Comparison of ENCODE assay signal across 2 cellular contexts in the genomic region with DNA sequence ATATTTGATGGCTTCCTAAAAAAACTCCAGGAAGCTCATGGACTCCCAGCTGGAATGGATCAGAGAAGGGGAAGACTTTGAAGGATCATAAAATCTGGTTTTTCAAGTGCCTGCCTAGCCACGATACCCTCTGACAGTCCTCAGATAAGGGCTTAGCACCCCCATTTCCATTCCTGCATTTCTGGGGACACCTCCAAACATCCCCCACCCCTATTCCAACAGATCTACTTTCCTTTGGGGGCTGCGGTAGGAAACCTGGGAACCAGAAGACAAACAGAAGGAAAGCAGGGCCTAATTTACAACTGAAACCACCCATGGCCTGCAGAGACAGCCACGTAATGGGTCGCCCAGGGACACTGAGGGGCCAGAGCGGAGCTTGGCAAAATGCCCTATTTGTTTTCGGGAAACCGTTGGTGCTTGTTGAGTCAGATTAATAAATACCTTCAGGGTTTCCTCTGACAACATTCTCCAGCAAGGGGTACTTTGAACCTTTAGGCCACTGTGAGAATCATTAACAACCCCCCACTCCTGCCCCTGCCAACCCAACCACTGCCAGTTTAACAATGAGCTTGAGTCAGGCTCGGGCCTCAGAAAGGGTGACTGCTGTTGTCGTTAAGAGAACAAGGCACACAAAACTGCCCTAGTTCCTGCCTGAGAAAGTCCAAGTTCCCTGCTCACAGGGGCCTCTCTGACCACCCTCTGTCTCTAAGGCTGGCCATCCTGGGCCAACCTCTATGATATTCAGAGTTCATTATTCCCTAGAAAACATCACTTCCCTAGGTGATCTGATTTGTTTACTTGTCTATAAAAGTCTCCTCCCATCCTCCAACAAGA.
TF ChIP-seq lines count a peak whose summit lies in the region.

No MANE protein-coding gene starts in this region.

TF ChIP-seq in HEK293, 187 proteins besides CTCF, POLR2A, EP300 and RAD21 (continued from another document and continues in another):
- TF ChIP-seq YY1 (tag by site-specific recombination; IDR thresholded peaks at IDR 0.05) (no peak), ZNF341 (tag by site-specific recombination; IDR thresholded peaks at IDR 0.05; ENCODE audit: low read depth) (no peak), SCRT1 (tag by site-specific recombination; IDR thresholded peaks at IDR 0.05; ENCODE audit: borderline replicate concordance) (no peak), SP2 (tag by site-specific recombination; IDR thresholded peaks at IDR 0.05) (no peak), TSHZ1 (tag by site-specific recombination; IDR thresholded peaks at IDR 0.05; ENCODE audit: borderline replicate concordance) (no peak; the same call in 1 of the 2 replicates), ZNF223 (tag by site-specific recombination; IDR thresholded peaks at IDR 0.05) (no peak), ZNF404 (tag by site-specific recombination; IDR thresholded peaks at IDR 0.05) (no peak), ZNF473 (tag by site-specific recombination; IDR thresholded peaks at IDR 0.05) (no peak), ZNF664 (tag by site-specific recombination; IDR thresholded peaks at IDR 0.05) (no peak), ZNF488 (tag by site-specific recombination; IDR thresholded peaks at IDR 0.05) (no peak), KLF16 (tag by site-specific recombination; IDR thresholded peaks at IDR 0.05) (no peak), BCL11A (tag by site-specific recombination; IDR thresholded peaks at IDR 0.05; ENCODE audit: low read depth) (0 out of 2 replicates have a peak, but pooled peaks have one; percentile 31), ZNF114 (tag by site-specific recombination; IDR thresholded peaks at IDR 0.05) (no peak), ZNF707 (tag by site-specific recombination; IDR thresholded peaks at IDR 0.05) (no peak), KLF10 (tag by site-specific recombination; IDR thresholded peaks at IDR 0.05) (no peak), ZNF548 (tag by site-specific recombination; IDR thresholded peaks at IDR 0.05) (no peak), ZNF175 (tag by site-specific recombination; IDR thresholded peaks at IDR 0.05) (no peak), ZNF266 (tag by site-specific recombination; IDR thresholded peaks at IDR 0.05; ENCODE audit: low read depth) (no peak), ZSCAN18 (tag by site-specific recombination; IDR thresholded peaks at IDR 0.05) (no peak), ZNF10 (tag by site-specific recombination; IDR thresholded peaks at IDR 0.05) (no peak)
- TF ChIP-seq, protein P1, sequence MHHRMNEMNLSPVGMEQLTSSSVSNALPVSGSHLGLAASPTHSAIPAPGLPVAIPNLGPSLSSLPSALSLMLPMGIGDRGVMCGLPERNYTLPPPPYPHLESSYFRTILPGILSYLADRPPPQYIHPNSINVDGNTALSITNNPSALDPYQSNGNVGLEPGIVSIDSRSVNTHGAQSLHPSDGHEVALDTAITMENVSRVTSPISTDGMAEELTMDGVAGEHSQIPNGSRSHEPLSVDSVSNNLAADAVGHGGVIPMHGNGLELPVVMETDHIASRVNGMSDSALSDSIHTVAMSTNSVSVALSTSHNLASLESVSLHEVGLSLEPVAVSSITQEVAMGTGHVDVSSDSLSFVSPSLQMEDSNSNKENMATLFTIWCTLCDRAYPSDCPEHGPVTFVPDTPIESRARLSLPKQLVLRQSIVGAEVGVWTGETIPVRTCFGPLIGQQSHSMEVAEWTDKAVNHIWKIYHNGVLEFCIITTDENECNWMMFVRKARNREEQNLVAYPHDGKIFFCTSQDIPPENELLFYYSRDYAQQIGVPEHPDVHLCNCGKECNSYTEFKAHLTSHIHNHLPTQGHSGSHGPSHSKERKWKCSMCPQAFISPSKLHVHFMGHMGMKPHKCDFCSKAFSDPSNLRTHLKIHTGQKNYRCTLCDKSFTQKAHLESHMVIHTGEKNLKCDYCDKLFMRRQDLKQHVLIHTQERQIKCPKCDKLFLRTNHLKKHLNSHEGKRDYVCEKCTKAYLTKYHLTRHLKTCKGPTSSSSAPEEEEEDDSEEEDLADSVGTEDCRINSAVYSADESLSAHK (tag by site-specific recombination; IDR thresholded peaks at IDR 0.05) = peak; percentile 82

TF ChIP-seq in WTC11, 78 proteins besides CTCF, POLR2A, EP300 and RAD21 (continued from another document):
- TF ChIP-seq MYBL2 (CRISPR knock-in tag; IDR thresholded peaks at IDR 0.05) = no peak
